22 cellular contexts compared by ENCODE assay signal in genomic region chr5:178261666-178262600, GRCh38.
"Had no signal": no experiment of that assay in that cellular context is flagged by ENCODE, and none has a peak within 500 bp of the region (broad histone marks: within the 10 kb centered on the region; RNA-seq: fewer than 3 reads in every experiment).

No MANE protein-coding gene starts in this region.

- DNase-seq: activated CD4-positive, alpha-beta memory T cell treated with anti-CD3 and anti-CD28 coated beads, Interleukin-2, amount 10 ng/mL, durations not matched to agents 7 days and 5 days; activated CD4-positive, alpha-beta T cell treated with anti-CD3 and anti-CD28 coated beads, Interleukin-2, amount 10 ng/mL, durations not matched to agents 24 days and 14 days; activated CD8-positive, alpha-beta memory T cell treated with anti-CD3 and anti-CD28 coated beads, Interleukin-2, amount 50 U/mL, for 48 hours; activated gamma-delta T cell; activated naive CD4-positive, alpha-beta T cell treated with anti-CD3 and anti-CD28 coated beads, Interleukin-2, amount 50 U/mL, for 16 hours; activated T-cell treated with anti-CD3 and anti-CD28 coated beads, Interleukin-2, amount 50 U/mL, for 24 hours; anterior cingulate cortex; dermis blood vessel endothelial cell; effector CD4-positive, alpha-beta T cell; esophagus squamous epithelium; foreskin melanocyte; mammary epithelial cell; midbrain; naive thymus-derived CD4-positive, alpha-beta T cell; stimulated activated CD4-positive, alpha-beta T cell treated with anti-CD3 and anti-CD28 coated beads, Interleukin-15, amount 100 ng/mL, for 24 hours; stimulated activated CD4-positive, alpha-beta T cell treated with anti-CD3 and anti-CD28 coated beads, Interleukin-2, amount 100 ng/mL, for 24 hours; stimulated activated naive CD4-positive, alpha-beta T cell treated with Interleukin-2 at 50 U/mL for 16 hours; T-helper 9 cell; WERI-Rb-1 had no signal

- H3K9me3 Mint-ChIP-seq: activated CD4-positive, alpha-beta memory T cell treated with anti-CD3 and anti-CD28 coated beads, Interleukin-2, amount 10 ng/mL, durations not matched to agents 7 days and 5 days; activated CD4-positive, alpha-beta T cell treated with anti-CD3 and anti-CD28 coated beads, Interleukin-2, amount 10 ng/mL, durations not matched to agents 24 days and 14 days; central memory CD8-positive, alpha-beta T cell had no signal

- H3K27me3 Mint-ChIP-seq: activated CD4-positive, alpha-beta memory T cell treated with anti-CD3 and anti-CD28 coated beads, Interleukin-2, amount 10 ng/mL, durations not matched to agents 7 days and 5 days; activated CD4-positive, alpha-beta T cell treated with anti-CD3 and anti-CD28 coated beads, Interleukin-2, amount 10 ng/mL, durations not matched to agents 24 days and 14 days; activated T-cell treated with anti-CD3 and anti-CD28 coated beads, Interleukin-2, amount 50 U/mL, for 24 hours; central memory CD8-positive, alpha-beta T cell; naive thymus-derived CD4-positive, alpha-beta T cell had no signal

- ATAC-seq: activated CD4-positive, CD25-positive, alpha-beta regulatory T cell treated with anti-CD3 and anti-CD28 coated beads, Interleukin-2, amount 50 U/mL, for 24 hours; heart right ventricle; naive thymus-derived CD4-positive, alpha-beta T cell had no signal

- H3K4me1 Mint-ChIP-seq: activated CD4-positive, alpha-beta T cell treated with anti-CD3 and anti-CD28 coated beads, Interleukin-2, amount 10 ng/mL, durations not matched to agents 24 days and 14 days; central memory CD8-positive, alpha-beta T cell; naive thymus-derived CD4-positive, alpha-beta T cell had no signal

- H3K4me3 Mint-ChIP-seq: activated CD4-positive, alpha-beta memory T cell treated with anti-CD3 and anti-CD28 coated beads, Interleukin-2, amount 10 ng/mL, durations not matched to agents 7 days and 5 days; activated CD4-positive, alpha-beta T cell treated with anti-CD3 and anti-CD28 coated beads, Interleukin-2, amount 10 ng/mL, durations not matched to agents 24 days and 14 days; activated T-cell treated with anti-CD3 and anti-CD28 coated beads, Interleukin-2, amount 50 U/mL, for 24 hours; central memory CD8-positive, alpha-beta T cell; naive thymus-derived CD4-positive, alpha-beta T cell had no signal

- H3K36me3 Mint-ChIP-seq: naive thymus-derived CD4-positive, alpha-beta T cell had no signal

- H3K27ac Mint-ChIP-seq: activated CD4-positive, alpha-beta memory T cell treated with anti-CD3 and anti-CD28 coated beads, Interleukin-2, amount 10 ng/mL, durations not matched to agents 7 days and 5 days; activated CD4-positive, alpha-beta T cell treated with anti-CD3 and anti-CD28 coated beads, Interleukin-2, amount 10 ng/mL, durations not matched to agents 24 days and 14 days; activated T-cell treated with anti-CD3 and anti-CD28 coated beads, Interleukin-2, amount 50 U/mL, for 24 hours; naive thymus-derived CD4-positive, alpha-beta T cell had no signal
